In the genomic region with DNA sequence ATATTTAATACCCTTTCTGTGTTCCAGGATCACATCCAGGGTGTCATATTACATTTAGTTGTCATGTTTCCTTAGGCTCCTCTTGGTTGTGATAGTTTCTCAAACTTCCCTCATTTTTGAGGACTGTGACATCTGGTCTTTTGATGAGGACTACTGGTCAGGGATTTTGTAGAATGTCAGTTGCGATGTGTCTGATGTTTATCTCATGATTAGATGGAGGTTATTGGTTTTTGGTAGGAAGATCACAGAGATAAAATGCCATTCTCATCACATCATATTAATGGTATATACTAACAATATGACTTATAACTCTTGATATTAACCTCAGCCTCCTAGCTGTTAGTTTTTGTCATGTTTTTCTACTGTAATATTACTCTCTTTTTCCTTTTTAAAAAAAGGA, we compare ENCODE assay signal across 25 cellular contexts.
"Had no signal": no experiment of that assay in that cellular context is flagged by ENCODE, and none has a peak within 500 bp of the region (broad histone marks: within the 10 kb centered on the region; RNA-seq: fewer than 3 reads in every experiment).

No MANE protein-coding gene starts in this region.

- H3K79me2 ChIP-seq: hepatocyte had no signal

- H3K27me3 ChIP-seq: gastroesophageal sphincter, hepatocyte had no signal

- H3K9me3 Mint-ChIP-seq: activated CD8-positive, alpha-beta T cell treated with anti-CD3 and anti-CD28 coated beads for 36 hours; activated T-cell treated with anti-CD3 and anti-CD28 coated beads, Interleukin-2, amount 50 U/mL, for 4 hours had no signal

- H3K36me3 Mint-ChIP-seq: memory B cell; naive thymus-derived CD8-positive, alpha-beta T cell had no signal

- H2AFZ ChIP-seq: hepatocyte had no signal

- H3K4me2 ChIP-seq: hepatocyte had no signal

- H3K4me1 Mint-ChIP-seq: activated T-helper 17 cell treated with anti-CD3 and anti-CD28 coated beads, Interleukin-2, amount 50 U/mL, for 72 hours; central memory CD8-positive, alpha-beta T cell; naive thymus-derived CD8-positive, alpha-beta T cell; neural crest cell had no signal

- H3K4me3 Mint-ChIP-seq: activated B cell treated with CpG ODN at 0.5 μM for 24 hours; activated CD8-positive, alpha-beta T cell treated with anti-CD3 and anti-CD28 coated beads for 36 hours; activated T-cell treated with anti-CD3 and anti-CD28 coated beads, Interleukin-2, amount 50 U/mL, for 4 hours; activated T-helper 17 cell treated with anti-CD3 and anti-CD28 coated beads, Interleukin-2, amount 50 U/mL, for 72 hours; central memory CD8-positive, alpha-beta T cell; dendritic cell treated with granulocyte-macrophage colony-stimulating factor and Interleukin-4, amounts not matched to agents 40 ng/mL and 50 ng/mL, for 4 days; memory B cell; naive thymus-derived CD8-positive, alpha-beta T cell; neural crest cell; T-helper 2 cell treated with Interferon-gamma antibody and Interleukin-4, amounts not matched to agents 5 μg/mL and 100 μg/mL, for 36 hours had no signal

- H3K27ac ChIP-seq: epithelial cell of prostate, gastroesophageal sphincter, hepatocyte, pancreas, psoas muscle, tibial nerve had no signal

- H3K4me3 ChIP-seq: gastroesophageal sphincter, hepatocyte, pancreas, psoas muscle, tibial nerve had no signal

- H3K27ac Mint-ChIP-seq: activated B cell treated with CpG ODN at 0.5 μM for 24 hours; activated CD8-positive, alpha-beta T cell treated with anti-CD3 and anti-CD28 coated beads for 36 hours; activated T-helper 17 cell treated with anti-CD3 and anti-CD28 coated beads, Interleukin-2, amount 50 U/mL, for 72 hours; dendritic cell treated with granulocyte-macrophage colony-stimulating factor and Interleukin-4, amounts not matched to agents 40 ng/mL and 50 ng/mL, for 4 days; memory B cell; naive thymus-derived CD8-positive, alpha-beta T cell; T-helper 2 cell treated with Interferon-gamma antibody and Interleukin-4, amounts not matched to agents 5 μg/mL and 100 μg/mL, for 36 hours had no signal

- H3K9me3 ChIP-seq: gastroesophageal sphincter, pancreas, psoas muscle, tibial nerve had no signal

- H3K27me3 Mint-ChIP-seq: activated B cell treated with CpG ODN at 0.5 μM for 24 hours; activated CD8-positive, alpha-beta T cell treated with anti-CD3 and anti-CD28 coated beads for 36 hours; activated T-helper 17 cell treated with anti-CD3 and anti-CD28 coated beads, Interleukin-2, amount 50 U/mL, for 72 hours; central memory CD8-positive, alpha-beta T cell; dendritic cell treated with granulocyte-macrophage colony-stimulating factor and Interleukin-4, amounts not matched to agents 40 ng/mL and 50 ng/mL, for 4 days; memory B cell; naive thymus-derived CD8-positive, alpha-beta T cell had no signal

- ATAC-seq: activated CD8-positive, alpha-beta T cell treated with anti-CD3 and anti-CD28 coated beads for 36 hours; activated T-cell treated with anti-CD3 and anti-CD28 coated beads, Interleukin-2, amount 50 U/mL, for 4 hours; activated T-helper 17 cell treated with anti-CD3 and anti-CD28 coated beads, Interleukin-2, amount 50 U/mL, for 72 hours; gastroesophageal sphincter; left colon; naive thymus-derived CD8-positive, alpha-beta T cell; pancreas; psoas muscle had no signal

- H3K4me1 ChIP-seq: gastroesophageal sphincter, pancreas, psoas muscle, tibial nerve had no signal

- H3K36me3 ChIP-seq: gastroesophageal sphincter, pancreas, tibial nerve had no signal

- DNase-seq: activated B cell treated with CpG ODN at 0.5 μM for 24 hours; activated CD4-positive, alpha-beta T cell treated with anti-CD3 and anti-CD28 coated beads, Interleukin-2, amount 50 U/mL, for 1 hour; activated CD8-positive, alpha-beta T cell treated with anti-CD3 and anti-CD28 coated beads for 36 hours; activated gamma-delta T cell treated with Interleukin-2 at 50 U/mL for 16 hours; activated naive CD4-positive, alpha-beta T cell treated with anti-CD3 and anti-CD28 coated beads, Interleukin-2, amount 50 U/mL, for 16 hours; activated T-cell treated with anti-CD3 and anti-CD28 coated beads, Interleukin-2, amount 50 U/mL, for 4 hours; amygdala; kidney; left colon; naive thymus-derived CD8-positive, alpha-beta T cell; nucleus accumbens; pancreas; psoas muscle; stimulated activated naive CD4-positive, alpha-beta T cell treated with Interleukin-2 at 50 U/mL for 16 hours; T-helper 1 cell had no signal
